In the genomic region with DNA sequence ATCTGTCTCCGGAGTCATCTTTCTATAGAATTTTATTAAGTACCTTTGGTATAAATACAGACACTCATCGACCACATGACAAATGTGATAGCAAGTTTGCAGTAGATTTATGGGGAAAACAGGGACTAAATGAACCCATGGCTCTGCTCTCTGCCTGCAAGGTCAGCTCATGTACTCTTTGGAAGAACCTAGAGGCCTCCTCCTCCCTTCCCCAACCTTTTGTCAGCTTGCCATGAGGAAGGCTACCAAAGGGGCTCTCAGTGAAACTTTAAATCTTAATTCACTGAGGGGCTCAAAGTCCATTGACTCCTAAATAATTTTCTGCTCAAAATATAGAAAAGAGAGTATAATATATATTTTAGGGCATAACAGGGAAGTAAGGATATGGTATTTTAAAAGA, we compare ENCODE assay signal across 1 cellular context.
TF ChIP-seq lines count a peak whose summit lies in the region.

No MANE protein-coding gene starts in this region.

TF ChIP-seq in H1, 55 proteins besides CTCF, POLR2A, EP300 and RAD21:
- no peak for TF ChIP-seq SAP30 (IDR thresholded peaks at IDR 0.05; ENCODE audit: insufficient read depth, insufficient replicate concordance, low read length)
- no peak for TF ChIP-seq BRCA1 (IDR thresholded peaks at IDR 0.05; ENCODE audit: low read depth, low read length)
- TF ChIP-seq BACH1 (IDR thresholded peaks at IDR 0.05; ENCODE audit: low read length), result no peak
- no peak for TF ChIP-seq JUND (IDR thresholded peaks at IDR 0.05; ENCODE audit: low read length)
- no peak for TF ChIP-seq RFX5 (IDR thresholded peaks at IDR 0.05; ENCODE audit: borderline replicate concordance, low read depth, low read length)
- no peak for TF ChIP-seq CHD1 (IDR thresholded peaks at IDR 0.05; ENCODE audit: low read depth, low read length)
TF ChIP-seq in H1: peak in this region for 0.
